In the genomic region with DNA sequence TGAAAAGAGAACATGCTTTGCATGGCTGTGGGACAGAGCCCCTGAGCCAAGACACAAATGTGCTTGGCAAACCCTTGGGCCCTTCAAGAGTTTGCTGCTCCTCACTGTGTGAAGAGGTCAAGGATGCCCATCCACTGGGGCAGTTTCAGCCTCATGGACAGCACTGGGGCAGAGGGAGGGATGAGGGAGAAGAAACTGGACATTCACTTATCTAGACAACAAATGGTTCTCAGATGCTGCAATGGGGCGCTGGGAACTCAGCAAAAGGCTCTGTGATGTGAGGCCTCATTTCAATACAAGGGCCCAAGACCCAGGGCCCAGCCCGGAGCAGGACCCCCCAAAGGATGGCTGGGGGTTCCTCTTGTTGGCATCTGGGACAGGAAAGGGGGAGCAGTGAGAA, we compare ENCODE assay signal across 22 cellular contexts. TPM values are rescaled to one million over a fixed set of nuclear protein-coding genes. Genes with fewer than 3 reads are reported as not detected.
"Had no signal": no experiment of that assay in that cellular context is flagged by ENCODE, and none has a peak within 500 bp of the region (broad histone marks: within the 10 kb centered on the region; RNA-seq: fewer than 3 reads in every experiment).

No MANE protein-coding gene starts in this region.

- ATAC-seq: HepG2 had no signal

- DNase-seq: IMR-90, Karpas-422, KG1, MM.1S, NCI-H1092 treated with DMSO at 0.1 percent for 48 hours, NCI-H1436, NCI-H187, NCI-H2029, NCI-H2081 treated with DMSO at 0.1 percent for 48 hours, NCI-H2171, NCI-H226, NCI-H446, NCI-H510A, NCI-H524 treated with DMSO at 0.1 percent for 48 hours, NCI-H69, NCI-H774, RPMI8226, SHP77, SK-N-SH had no signal

- H3K9me3 ChIP-seq: SK-N-SH had no signal

RNA-seq across cellular contexts. Expression of gene EBF3, which starts 49.1 kb away (rescaled TPM):
- total RNA-seq: HepG2, HT1080, M059J had no signal
